In genomic region chr2:28049416-28049815, GRCh38 we compare ENCODE assay signal across 22 cellular contexts.
DNase-seq lines count a peak whose midpoint lies in the region; ATAC-seq, FAIRE-seq and TF ChIP-seq lines count a peak whose summit lies in the region.
"Had no signal": no experiment of that assay in that cellular context is flagged by ENCODE, and none has a peak within 500 bp of the region (broad histone marks: within the 10 kb centered on the region; RNA-seq: fewer than 3 reads in every experiment).

No MANE protein-coding gene starts in this region.

- H3K27ac ChIP-seq in astrocyte (ENCODE audit: low read depth, low read length) (no peak overlapping the region), gastrocnemius medialis (no peak overlapping the region), H9 (ENCODE audit: insufficient read length, low read depth, low read length) (no peak overlapping the region)
- H3K27ac ChIP-seq: Peyer's patch, SJSA1 had no signal

- H3K4me3 Mint-ChIP-seq in astrocyte (ENCODE audit: unreplicated experiment) (no peak overlapping the region), H9 (no peak overlapping the region)
- H3K4me3 Mint-ChIP-seq: CD4-positive, alpha-beta T cell had no signal

- no peaks in the 10 kb centered on the region for H3K23me2 ChIP-seq in H9 (ENCODE audit: insufficient read length, low read depth, low read length, poor library complexity, severe bottlenecking)

- no peak overlapping the region for H2BK5ac ChIP-seq in H9 (ENCODE audit: insufficient read length, low read length)

- H3K9me3 ChIP-seq in astrocyte (ENCODE audit: insufficient read depth, low read depth, low read length), result no peaks in the 10 kb centered on the region
- no peaks in the 10 kb centered on the region for H3K9me3 ChIP-seq in gastrocnemius medialis
- no peaks in the 10 kb centered on the region for H3K9me3 ChIP-seq in H9 (ENCODE audit: control insufficient read depth, low read depth, low read length)
- H3K9me3 ChIP-seq: Caco-2, Peyer's patch, SJSA1 had no signal

- H3K27me3 ChIP-seq in astrocyte (ENCODE audit: insufficient read depth, low read length) (no peaks in the 10 kb centered on the region), gastrocnemius medialis (no peaks in the 10 kb centered on the region), H9 (ENCODE audit: insufficient read depth, low read length) (no peaks in the 10 kb centered on the region)
- H3K27me3 ChIP-seq: Peyer's patch, SJSA1 had no signal

- H3K36me3 Mint-ChIP-seq in astrocyte (ENCODE audit: low read depth, unreplicated experiment), result peaks cover 2% of the 10 kb centered on the region
- H3K36me3 Mint-ChIP-seq in H9 (ENCODE audit: insufficient read depth in 1 of 3, low read depth in 3 of 3), result no peaks in the 10 kb centered on the region

- H4K20me1 ChIP-seq in astrocyte (ENCODE audit: insufficient read depth, low read length), result no peaks in the 10 kb centered on the region
- no peaks in the 10 kb centered on the region for H4K20me1 ChIP-seq in H9 (ENCODE audit: control insufficient read depth, insufficient read depth, insufficient read length)

- H4K91ac ChIP-seq in H9 (ENCODE audit: insufficient read length, low read depth, low read length), result no peak overlapping the region

- TF ChIP-seq CTCF in AG10803 (conservative IDR thresholded peaks at IDR 0.05; ENCODE audit: low read length) (no peak), astrocyte (IDR thresholded peaks at IDR 0.05; ENCODE audit: insufficient read depth, low read depth, low read length) (no peak), gastrocnemius medialis (IDR thresholded peaks at IDR 0.05 in 4 of 5, conservative IDR thresholded peaks at IDR 0.05 in 1 of 5) (no peak), H9 (conservative IDR thresholded peaks at IDR 0.05) (no peak)

- no peak overlapping the region for H3K18ac ChIP-seq in H9 (ENCODE audit: insufficient read length, low read depth, low read length)

- H3K9me3 Mint-ChIP-seq in astrocyte (ENCODE audit: unreplicated experiment), result no peaks in the 10 kb centered on the region
- H3K9me3 Mint-ChIP-seq in H9, result no peaks in the 10 kb centered on the region
- H3K9me3 Mint-ChIP-seq: CD4-positive, alpha-beta T cell had no signal

- H3K4me2 ChIP-seq in astrocyte (ENCODE audit: low read length), result no peak overlapping the region
- no peak overlapping the region for H3K4me2 ChIP-seq in H9 (ENCODE audit: insufficient read depth, insufficient read length, low read length)

- H3K36me3 ChIP-seq in astrocyte (ENCODE audit: insufficient read depth, low read length) (no peaks in the 10 kb centered on the region), gastrocnemius medialis (no peaks in the 10 kb centered on the region)
- H3K36me3 ChIP-seq: Peyer's patch, SJSA1 had no signal

- no peak overlapping the region for H3K14ac ChIP-seq in H9 (ENCODE audit: insufficient read depth, low read length)

- no peak overlapping the region for H2AK5ac ChIP-seq in H9 (ENCODE audit: insufficient read length, low read length)

- no peak for ATAC-seq in gastrocnemius medialis

- in situ Hi-C loops in gastrocnemius medialis (cut with MboI; ENCODE audit: low sequenced_read_pairs in 4 of 4), result no loop called here

- H3K23ac ChIP-seq in H9 (ENCODE audit: insufficient read length, low read depth, low read length), result no peak overlapping the region

- no peak overlapping the region for H2BK20ac ChIP-seq in H9 (ENCODE audit: low read depth, low read length, poor library complexity, severe bottlenecking)

- H4K5ac ChIP-seq in H9 (ENCODE audit: insufficient read length, low read depth, low read length), result no peak overlapping the region

- no peak overlapping the region for H4K8ac ChIP-seq in H9 (replicated peaks; ENCODE audit: insufficient read length, low read depth, low read length)

- DNase-seq in AG10803 (ENCODE audit: low read depth) (peak; percentile 48), astrocyte (ENCODE audit: low read depth) (peak; percentile 66), glomerular visceral epithelial cell (ENCODE audit: extremely low spot score) (peak; percentile 46), renal cortical epithelial cell (ENCODE audit: low read depth) (peak; percentile 41), gastrocnemius medialis (no peak), H9 (no peak)
- no peak for DNase-seq in stimulated activated CD4-positive, alpha-beta T cell treated with anti-CD3 and anti-CD28 coated beads, Interleukin-1b, Interleukin-23, amount 100 ng/mL, for 48 hours
- DNase-seq: Caco-2; CD4-positive, alpha-beta T cell; DND-41; Karpas-422; NCI-H1694; NCI-H2081; NCI-H2171; NCI-H345; NCI-H524 treated with DMSO at 0.1 percent for 48 hours; NCI-H82; Peyer's patch had no signal

- H3T11ph ChIP-seq in H9 (ENCODE audit: low read length), result no peak overlapping the region

- no peak for TF ChIP-seq POLR2A in gastrocnemius medialis (IDR thresholded peaks at IDR 0.05)

- intact Hi-C loops in gastrocnemius medialis (cut with DNase I; ENCODE audit: low total_unique reads), result no loop called here

- no peak overlapping the region for H3K56ac ChIP-seq in H9 (ENCODE audit: insufficient read length, low read depth, low read length)

- H3K4me3 ChIP-seq in AG10803 (ENCODE audit: low read length), result no peak overlapping the region
- no peak overlapping the region for H3K4me3 ChIP-seq in astrocyte (ENCODE audit: insufficient read depth, low read depth, low read length)
- no peak overlapping the region for H3K4me3 ChIP-seq in gastrocnemius medialis
- H3K4me3 ChIP-seq: Peyer's patch, SJSA1 had no signal

- no peak overlapping the region for H2BK15ac ChIP-seq in H9 (ENCODE audit: low read depth, low read length)

- H3K4me1 Mint-ChIP-seq in astrocyte (ENCODE audit: low read depth, unreplicated experiment) (peaks cover 16% of the 10 kb centered on the region), H9 (peaks cover 5 to 8% of the 10 kb centered on the region in 2 experiments)

- no peak overlapping the region for H2BK12ac ChIP-seq in H9 (ENCODE audit: insufficient read length, low read depth, low read length)

- no peak overlapping the region for H2BK120ac ChIP-seq in H9 (ENCODE audit: low read depth, low read length, poor library complexity, severe bottlenecking)

- no peaks in the 10 kb centered on the region for H3K79me1 ChIP-seq in H9 (ENCODE audit: insufficient read depth, low read depth, low read length, poor library complexity, severe bottlenecking)

- peak; percentile 81 for FAIRE-seq in astrocyte (lab: Jason Lieb, UNC)
- FAIRE-seq: A204.1, GM12892, H1 had no signal

- H3K27me3 Mint-ChIP-seq in astrocyte (ENCODE audit: low read depth, unreplicated experiment) (no peaks in the 10 kb centered on the region), H9 (ENCODE audit: low read depth) (no peaks in the 10 kb centered on the region)
- H3K27me3 Mint-ChIP-seq: CD4-positive, alpha-beta T cell had no signal

- no peak overlapping the region for H3K27ac Mint-ChIP-seq in astrocyte (ENCODE audit: unreplicated experiment)
- H3K27ac Mint-ChIP-seq in H9, result no peak overlapping the region
- H3K27ac Mint-ChIP-seq: CD4-positive, alpha-beta T cell had no signal

- no peak overlapping the region for H3K9ac ChIP-seq in astrocyte (ENCODE audit: low read length)
- H3K9ac ChIP-seq in H9 (ENCODE audit: extremely low read depth, insufficient read length, low read length), result no peak overlapping the region

- WGBS in H9 (ENCODE audit: extremely low coverage, insufficient read length, low lambda C conversion rate), result no CpG with 5 or more reads among the region's 1 CpG

- H3K4me1 ChIP-seq in astrocyte (ENCODE audit: insufficient read depth, low read length) (peaks cover 17% of the 10 kb centered on the region), gastrocnemius medialis (peaks cover 3 to 18% of the 10 kb centered on the region in 2 donors), H9 (ENCODE audit: insufficient read depth, low read length) (no peaks in the 10 kb centered on the region)
- H3K4me1 ChIP-seq: Caco-2, Peyer's patch had no signal

- no peak overlapping the region for H2AFZ ChIP-seq in astrocyte (ENCODE audit: low read depth, low read length)
- H2AFZ ChIP-seq in H9 (ENCODE audit: low read length), result no peak overlapping the region

- H3K79me2 ChIP-seq in astrocyte (ENCODE audit: insufficient read depth, low read length) (no peaks in the 10 kb centered on the region), H9 (ENCODE audit: insufficient read depth, low read length) (no peaks in the 10 kb centered on the region)

- H3K4ac ChIP-seq in H9 (ENCODE audit: low read depth, low read length), result no peak overlapping the region

Comparison
In these comparisons a context has a peak if more than half of its experiments do, and no peak if none do; other contexts are left out.
1. DNase-seq: peak in AG10803 (single experiment), astrocyte (single experiment), glomerular visceral epithelial cell (single experiment) and renal cortical epithelial cell (single experiment); none in stimulated activated CD4-positive, alpha-beta T cell treated with anti-CD3 and anti-CD28 coated beads, Interleukin-1b, Interleukin-23, amount 100 ng/mL, for 48 hours (single experiment), gastrocnemius medialis (0 of 2) and H9 (single experiment).